In genomic region chr7:133703547-133703946, GRCh38 we compare ENCODE assay signal across 12 cellular contexts.
A peak's percentile ranks its signal among the peaks of the same experiment; 100 is the strongest.
DNase-seq lines count a peak whose midpoint lies in the region; ATAC-seq and TF ChIP-seq lines count a peak whose summit lies in the region.
"Had no signal": no experiment of that assay in that cellular context is flagged by ENCODE, and none has a peak within 500 bp of the region (broad histone marks: within the 10 kb centered on the region; RNA-seq: fewer than 3 reads in every experiment).

No MANE protein-coding gene starts in this region.

- intact Hi-C loops in heart left ventricle (cut with DNase I), result no loop called here
- intact Hi-C loops in left ventricle myocardium inferior (cut with micrococcal nuclease), result no loop called here

- H3K27ac ChIP-seq in heart left ventricle, result no peak overlapping the region
- H3K27ac ChIP-seq in left ventricle myocardium inferior (replicated peaks), result no peak overlapping the region

- TF ChIP-seq POLR2A in heart left ventricle (IDR thresholded peaks at IDR 0.05), result no peak

- peaks cover 0 to 5% (median 0%) of the 10 kb centered on the region in 12 donors for H3K4me1 ChIP-seq in heart left ventricle
- H3K4me1 ChIP-seq in left ventricle myocardium inferior, result no peaks in the 10 kb centered on the region

- DNase-seq in heart left ventricle (no peak), left ventricle myocardium inferior (no peak), amniotic epithelial cell (ENCODE audit: low read depth) (peak; percentile 86), glomerular visceral epithelial cell (ENCODE audit: extremely low spot score) (peak; percentile 86), HT-29 (ENCODE audit: low spot score) (no peak), NCI-H1092 treated with DMSO at 0.1 percent for 48 hours (lab: John Stamatoyannopoulos, UW) (no peak), SHP77 treated with DMSO at 0.1 percent for 48 hours (lab: John Stamatoyannopoulos, UW) (no peak), iPS-NIHi7 (ENCODE audit: extremely low spot score) (no peak)
- DNase-seq: AML-193; central memory CD4-positive, alpha-beta T cell; DND-41; T-helper 17 cell had no signal

- ATAC-seq in heart left ventricle, result peak in 3 of 4 donors; percentile 44 to 87 (median 68)
- ATAC-seq: T-helper 17 cell had no signal

- H3K36me3 ChIP-seq in heart left ventricle (no peaks in the 10 kb centered on the region), left ventricle myocardium inferior (no peaks in the 10 kb centered on the region)

- TF ChIP-seq CTCF in heart left ventricle (IDR thresholded peaks at IDR 0.05) (no peak), left ventricle myocardium inferior (IDR thresholded peaks at IDR 0.05; ENCODE audit: borderline replicate concordance) (no peak)

- no peaks in the 10 kb centered on the region for H3K9me3 ChIP-seq in heart left ventricle
- H3K9me3 ChIP-seq in left ventricle myocardium inferior (replicated peaks), result no peaks in the 10 kb centered on the region

- no peak overlapping the region for H3K4me3 ChIP-seq in heart left ventricle
- no peak overlapping the region for H3K4me3 ChIP-seq in left ventricle myocardium inferior

- 66 to 78% (median 71%) methylated on average over 4 of the region's 4 CpGs for WGBS in heart left ventricle, 4 donors

- H3K27me3 ChIP-seq in heart left ventricle (no peaks in the 10 kb centered on the region), left ventricle myocardium inferior (ENCODE audit: low read depth) (no peaks in the 10 kb centered on the region)

Comparison
In these comparisons a context has a peak if more than half of its experiments do, and no peak if none do; other contexts are left out.
1. DNase-seq: peak in amniotic epithelial cell (single experiment) and glomerular visceral epithelial cell (single experiment); none in heart left ventricle (0 of 5), left ventricle myocardium inferior (single experiment), HT-29 (single experiment), NCI-H1092 treated with DMSO at 0.1 percent for 48 hours (single experiment), SHP77 treated with DMSO at 0.1 percent for 48 hours (single experiment) and iPS-NIHi7 (single experiment).